14 cellular contexts compared by ENCODE assay signal in genomic region chr14:69882915-69883314, GRCh38. TPM values are rescaled to one million over a fixed set of nuclear protein-coding genes. Genes with fewer than 3 reads are reported as not detected.
DNase-seq lines count a peak whose midpoint lies in the region; TF ChIP-seq lines count a peak whose summit lies in the region.
"Had no signal": no experiment of that assay in that cellular context is flagged by ENCODE, and none has a peak within 500 bp of the region (broad histone marks: within the 10 kb centered on the region; RNA-seq: fewer than 3 reads in every experiment).

No MANE protein-coding gene starts in this region.

- H3K4me1 Mint-ChIP-seq in nephron progenitor cell (peaks cover 83% of the 10 kb centered on the region), type B pancreatic cell (ENCODE audit: unreplicated experiment) (peaks cover 30% of the 10 kb centered on the region)

- peak overlapping the region; percentile 25 for H3K27ac Mint-ChIP-seq in nephron progenitor cell
- H3K27ac Mint-ChIP-seq in type B pancreatic cell = no peak overlapping the region
- H3K27ac Mint-ChIP-seq: CD8-positive, alpha-beta memory T cell; GM23338 had no signal

- TF ChIP-seq CTCF in nephron progenitor cell (IDR thresholded peaks at IDR 0.05) (no peak), type B pancreatic cell (conservative IDR thresholded peaks at IDR 0.05) (no peak)

- DNase-seq in NCI-H1105 treated with DMSO at 0.1 percent for 48 hours (lab: John Stamatoyannopoulos, UW) = peak; percentile 65
- no peak for DNase-seq in NCI-H1105 (lab: John Stamatoyannopoulos, UW)
- peak; percentile 8 for DNase-seq in NCI-H2227 (lab: John Stamatoyannopoulos, UW; ENCODE audit: unreplicated experiment)
- DNase-seq in nephron progenitor cell = no peak
- DNase-seq in type B pancreatic cell (ENCODE audit: extremely low spot score, unreplicated experiment) = no peak
- DNase-seq in NCI-H345 treated with DMSO at 0.1 percent for 48 hours (lab: John Stamatoyannopoulos, UW; ENCODE audit: unreplicated experiment) = no peak
- no peak for DNase-seq in NOMO-1 treated with DMSO at 0.1 percent for 48 hours (lab: John Stamatoyannopoulos, UW; ENCODE audit: unreplicated experiment)
- DNase-seq in occipital lobe (lab: John Stamatoyannopoulos, UW) = no peak
- DNase-seq: AML-193; Caco-2; CD8-positive, alpha-beta memory T cell; DND-41; GDM1 had no signal

- H3K27me3 Mint-ChIP-seq in nephron progenitor cell (ENCODE audit: low read depth, poor library complexity) (peaks cover 3% of the 10 kb centered on the region), type B pancreatic cell (peaks cover 49% of the 10 kb centered on the region)

- H3K36me3 Mint-ChIP-seq in nephron progenitor cell (ENCODE audit: low read depth) = peaks cover 50% of the 10 kb centered on the region
- H3K36me3 Mint-ChIP-seq in type B pancreatic cell = no peaks in the 10 kb centered on the region

- H3K9me3 Mint-ChIP-seq in nephron progenitor cell (peaks cover 39% of the 10 kb centered on the region), type B pancreatic cell (no peaks in the 10 kb centered on the region)
- H3K9me3 Mint-ChIP-seq: CD8-positive, alpha-beta memory T cell; GM23338 had no signal

- H3K4me3 Mint-ChIP-seq in nephron progenitor cell = peak overlapping the region; percentile 95
- peak overlapping the region; percentile 23 for H3K4me3 Mint-ChIP-seq in type B pancreatic cell
- H3K4me3 Mint-ChIP-seq: CD8-positive, alpha-beta memory T cell; GM23338 had no signal

RNA-seq across cellular contexts. Expression of gene SMOC1, which starts 3.7 kb away (rescaled TPM):
- total RNA-seq in type B pancreatic cell (ENCODE audit: low replicate concordance) (7.2 and 20.7 TPM in 2 replicates), occipital lobe (18.6 TPM)
- total RNA-seq: CD8-positive, alpha-beta memory T cell had no signal

Comparison
In these comparisons a context has a peak if more than half of its experiments do, and no peak if none do; other contexts are left out.
1. DNase-seq: peak in NCI-H1105 treated with DMSO at 0.1 percent for 48 hours (single experiment) and NCI-H2227 (single experiment); none in NCI-H1105 (single experiment), nephron progenitor cell (single experiment), type B pancreatic cell (single experiment), NCI-H345 treated with DMSO at 0.1 percent for 48 hours (single experiment), NOMO-1 treated with DMSO at 0.1 percent for 48 hours (single experiment) and occipital lobe (single experiment).